1 cellular context compared by ENCODE assay signal in the genomic region with DNA sequence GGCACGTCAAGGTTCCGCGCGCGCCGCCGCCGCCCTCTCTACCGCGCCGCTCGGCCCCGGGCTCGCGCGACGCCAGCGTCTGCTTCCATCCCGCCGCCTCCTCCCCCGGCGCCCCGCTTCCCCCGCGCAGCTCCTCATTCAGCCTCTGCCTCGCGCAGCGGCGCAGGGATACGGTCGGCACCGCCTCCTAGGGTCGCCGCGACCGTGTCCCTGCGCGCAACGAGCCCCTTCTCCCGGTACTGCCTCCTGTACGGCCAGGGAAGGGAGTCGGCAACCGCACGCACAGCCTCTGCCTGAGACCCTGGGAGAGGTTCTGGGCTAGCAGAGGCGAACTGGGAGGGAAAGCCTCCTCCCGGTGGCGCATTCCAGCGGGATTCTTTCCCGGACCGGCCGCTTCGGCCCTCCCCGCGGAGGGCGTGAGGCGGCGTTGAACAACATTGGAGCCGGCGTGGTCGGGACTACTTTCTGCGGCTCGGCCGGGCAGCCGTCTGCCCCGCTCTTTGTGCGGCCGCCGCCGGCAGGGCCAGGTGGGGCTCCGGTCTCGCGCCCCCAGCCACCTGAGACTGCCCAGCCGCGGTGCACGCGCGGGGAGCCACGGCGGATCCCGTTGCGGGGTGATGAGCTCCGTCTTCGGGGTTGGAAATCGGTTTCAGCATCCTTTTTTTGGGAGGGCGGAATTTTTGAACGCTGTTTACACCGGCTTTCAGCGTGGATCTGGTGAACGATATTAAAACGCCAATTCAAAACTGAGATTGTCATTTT.
A peak's percentile ranks its signal among the peaks of the same experiment; 100 is the strongest.
TF ChIP-seq lines count a peak whose summit lies in the region.

Gene LRP6, minus strand, starts transcription at position 172 of the 762 bp plus-strand sequence. CDS start 309 bp downstream, outside the sequence.

TF ChIP-seq in K562, 482 proteins besides CTCF, POLR2A, EP300 and RAD21 (continued from another document and continues in another):
- no peak for TF ChIP-seq ZHX1 (conservative IDR thresholded peaks at IDR 0.05; ENCODE audit: low read length)
- TF ChIP-seq, protein P1, sequence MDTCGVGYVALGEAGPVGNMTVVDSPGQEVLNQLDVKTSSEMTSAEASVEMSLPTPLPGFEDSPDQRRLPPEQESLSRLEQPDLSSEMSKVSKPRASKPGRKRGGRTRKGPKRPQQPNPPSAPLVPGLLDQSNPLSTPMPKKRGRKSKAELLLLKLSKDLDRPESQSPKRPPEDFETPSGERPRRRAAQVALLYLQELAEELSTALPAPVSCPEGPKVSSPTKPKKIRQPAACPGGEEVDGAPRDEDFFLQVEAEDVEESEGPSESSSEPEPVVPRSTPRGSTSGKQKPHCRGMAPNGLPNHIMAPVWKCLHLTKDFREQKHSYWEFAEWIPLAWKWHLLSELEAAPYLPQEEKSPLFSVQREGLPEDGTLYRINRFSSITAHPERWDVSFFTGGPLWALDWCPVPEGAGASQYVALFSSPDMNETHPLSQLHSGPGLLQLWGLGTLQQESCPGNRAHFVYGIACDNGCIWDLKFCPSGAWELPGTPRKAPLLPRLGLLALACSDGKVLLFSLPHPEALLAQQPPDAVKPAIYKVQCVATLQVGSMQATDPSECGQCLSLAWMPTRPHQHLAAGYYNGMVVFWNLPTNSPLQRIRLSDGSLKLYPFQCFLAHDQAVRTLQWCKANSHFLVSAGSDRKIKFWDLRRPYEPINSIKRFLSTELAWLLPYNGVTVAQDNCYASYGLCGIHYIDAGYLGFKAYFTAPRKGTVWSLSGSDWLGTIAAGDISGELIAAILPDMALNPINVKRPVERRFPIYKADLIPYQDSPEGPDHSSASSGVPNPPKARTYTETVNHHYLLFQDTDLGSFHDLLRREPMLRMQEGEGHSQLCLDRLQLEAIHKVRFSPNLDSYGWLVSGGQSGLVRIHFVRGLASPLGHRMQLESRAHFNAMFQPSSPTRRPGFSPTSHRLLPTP (IDR thresholded peaks at IDR 0.05; ENCODE audit: borderline replicate concordance, extremely low read depth, insufficient read length) = no peak
- TF ChIP-seq CHD1 (IDR thresholded peaks at IDR 0.05; ENCODE audit: low read length) = no peak
- no peak for TF ChIP-seq ATF4 (CRISPR knock-in tag; IDR thresholded peaks at IDR 0.05)
- no peak for TF ChIP-seq TAF15 (IDR thresholded peaks at IDR 0.05; ENCODE audit: low read depth, low read length)
- TF ChIP-seq ZNF41 (CRISPR knock-in tag; conservative IDR thresholded peaks at IDR 0.05) = no peak
- TF ChIP-seq RFX1 (IDR thresholded peaks at IDR 0.05) = no peak
- no peak for TF ChIP-seq ASH1L (IDR thresholded peaks at IDR 0.05; ENCODE audit: borderline replicate concordance, low read depth, partially characterized antibody)
- TF ChIP-seq, protein P2, sequence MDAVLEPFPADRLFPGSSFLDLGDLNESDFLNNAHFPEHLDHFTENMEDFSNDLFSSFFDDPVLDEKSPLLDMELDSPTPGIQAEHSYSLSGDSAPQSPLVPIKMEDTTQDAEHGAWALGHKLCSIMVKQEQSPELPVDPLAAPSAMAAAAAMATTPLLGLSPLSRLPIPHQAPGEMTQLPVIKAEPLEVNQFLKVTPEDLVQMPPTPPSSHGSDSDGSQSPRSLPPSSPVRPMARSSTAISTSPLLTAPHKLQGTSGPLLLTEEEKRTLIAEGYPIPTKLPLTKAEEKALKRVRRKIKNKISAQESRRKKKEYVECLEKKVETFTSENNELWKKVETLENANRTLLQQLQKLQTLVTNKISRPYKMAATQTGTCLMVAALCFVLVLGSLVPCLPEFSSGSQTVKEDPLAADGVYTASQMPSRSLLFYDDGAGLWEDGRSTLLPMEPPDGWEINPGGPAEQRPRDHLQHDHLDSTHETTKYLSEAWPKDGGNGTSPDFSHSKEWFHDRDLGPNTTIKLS (IDR thresholded peaks at IDR 0.05; ENCODE audit: borderline replicate concordance, low read depth) = peak; percentile 65; the same call in 1 of the 2 replicates
- no peak for TF ChIP-seq NFYB (IDR thresholded peaks at IDR 0.05; ENCODE audit: extremely low read depth, insufficient read length)
- TF ChIP-seq ZFP30 (CRISPR knock-in tag; IDR thresholded peaks at IDR 0.05; ENCODE audit: borderline replicate concordance) = no peak
- TF ChIP-seq ZNF77 (CRISPR knock-in tag; IDR thresholded peaks at IDR 0.05) = no peak
- no peak for TF ChIP-seq BRCA1 (IDR thresholded peaks at IDR 0.05)
- TF ChIP-seq BRCA1 (CRISPR knock-in tag; IDR thresholded peaks at IDR 0.05) = no peak
- TF ChIP-seq FOSL1 (tag; conservative IDR thresholded peaks at IDR 0.05) = 0 out of 2 replicates have a peak, but pooled peaks have one; percentile 24
- peak; percentile 87 to 90 for TF ChIP-seq NRF1 (conservative IDR thresholded peaks at IDR 0.05 in 1 of 2, IDR thresholded peaks at IDR 0.05 in 1 of 2)
- TF ChIP-seq ZNF507 (tag; conservative IDR thresholded peaks at IDR 0.05) = no peak
- TF ChIP-seq YBX1 (IDR thresholded peaks at IDR 0.05) = no peak
- no peak for TF ChIP-seq ZNF699 (CRISPR knock-in tag; IDR thresholded peaks at IDR 0.05; ENCODE audit: insufficient replicate concordance)
- TF ChIP-seq, protein P3, sequence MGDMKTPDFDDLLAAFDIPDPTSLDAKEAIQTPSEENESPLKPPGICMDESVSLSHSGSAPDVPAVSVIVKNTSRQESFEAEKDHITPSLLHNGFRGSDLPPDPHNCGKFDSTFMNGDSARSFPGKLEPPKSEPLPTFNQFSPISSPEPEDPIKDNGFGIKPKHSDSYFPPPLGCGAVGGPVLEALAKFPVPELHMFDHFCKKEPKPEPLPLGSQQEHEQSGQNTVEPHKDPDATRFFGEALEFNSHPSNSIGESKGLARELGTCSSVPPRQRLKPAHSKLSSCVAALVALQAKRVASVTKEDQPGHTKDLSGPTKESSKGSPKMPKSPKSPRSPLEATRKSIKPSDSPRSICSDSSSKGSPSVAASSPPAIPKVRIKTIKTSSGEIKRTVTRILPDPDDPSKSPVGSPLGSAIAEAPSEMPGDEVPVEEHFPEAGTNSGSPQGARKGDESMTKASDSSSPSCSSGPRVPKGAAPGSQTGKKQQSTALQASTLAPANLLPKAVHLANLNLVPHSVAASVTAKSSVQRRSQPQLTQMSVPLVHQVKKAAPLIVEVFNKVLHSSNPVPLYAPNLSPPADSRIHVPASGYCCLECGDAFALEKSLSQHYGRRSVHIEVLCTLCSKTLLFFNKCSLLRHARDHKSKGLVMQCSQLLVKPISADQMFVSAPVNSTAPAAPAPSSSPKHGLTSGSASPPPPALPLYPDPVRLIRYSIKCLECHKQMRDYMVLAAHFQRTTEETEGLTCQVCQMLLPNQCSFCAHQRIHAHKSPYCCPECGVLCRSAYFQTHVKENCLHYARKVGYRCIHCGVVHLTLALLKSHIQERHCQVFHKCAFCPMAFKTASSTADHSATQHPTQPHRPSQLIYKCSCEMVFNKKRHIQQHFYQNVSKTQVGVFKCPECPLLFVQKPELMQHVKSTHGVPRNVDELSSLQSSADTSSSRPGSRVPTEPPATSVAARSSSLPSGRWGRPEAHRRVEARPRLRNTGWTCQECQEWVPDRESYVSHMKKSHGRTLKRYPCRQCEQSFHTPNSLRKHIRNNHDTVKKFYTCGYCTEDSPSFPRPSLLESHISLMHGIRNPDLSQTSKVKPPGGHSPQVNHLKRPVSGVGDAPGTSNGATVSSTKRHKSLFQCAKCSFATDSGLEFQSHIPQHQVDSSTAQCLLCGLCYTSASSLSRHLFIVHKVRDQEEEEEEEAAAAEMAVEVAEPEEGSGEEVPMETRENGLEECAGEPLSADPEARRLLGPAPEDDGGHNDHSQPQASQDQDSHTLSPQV (IDR thresholded peaks at IDR 0.05) = no peak
- TF ChIP-seq, protein P4, sequence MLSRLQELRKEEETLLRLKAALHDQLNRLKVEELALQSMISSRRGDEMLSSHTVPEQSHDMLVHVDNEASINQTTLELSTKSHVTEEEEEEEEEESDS (CRISPR knock-in tag; IDR thresholded peaks at IDR 0.05) = no peak
- TF ChIP-seq SRF (CRISPR knock-in tag; IDR thresholded peaks at IDR 0.05) = no peak
- TF ChIP-seq ZNF121 (CRISPR knock-in tag; conservative IDR thresholded peaks at IDR 0.05) = no peak
- TF ChIP-seq GATAD2A (IDR thresholded peaks at IDR 0.05) = peak; percentile 11; the same call in 1 of the 2 replicates
- no peak for TF ChIP-seq RERE (CRISPR knock-in tag; IDR thresholded peaks at IDR 0.05; ENCODE audit: borderline replicate concordance)
- no peak for TF ChIP-seq ZNF431 (CRISPR knock-in tag; IDR thresholded peaks at IDR 0.05)
- TF ChIP-seq CCNT2 (IDR thresholded peaks at IDR 0.05; ENCODE audit: borderline replicate concordance, extremely low read depth, insufficient read length, low read depth, low read length) = peak; percentile 57
- no peak for TF ChIP-seq NFIX (CRISPR knock-in tag; IDR thresholded peaks at IDR 0.05; ENCODE audit: low read depth)
- no peak for TF ChIP-seq BHLHE40 (IDR thresholded peaks at IDR 0.05; ENCODE audit: low read length)
- TF ChIP-seq MCM3 (IDR thresholded peaks at IDR 0.05) = no peak
- TF ChIP-seq SMARCA5 (IDR thresholded peaks at IDR 0.05) = peak; percentile 43; the same call in 1 of the 2 replicates
- no peak for TF ChIP-seq HNRNPUL1 (IDR thresholded peaks at IDR 0.05; ENCODE audit: low read length)
- peak; percentile 73; the same call in 1 of the 2 replicates for TF ChIP-seq CBX1 (IDR thresholded peaks at IDR 0.05; ENCODE audit: low read depth)
- TF ChIP-seq NR3C1 (CRISPR knock-in tag; IDR thresholded peaks at IDR 0.05) = no peak
- TF ChIP-seq ZC3H4 (CRISPR knock-in tag; IDR thresholded peaks at IDR 0.05; ENCODE audit: borderline replicate concordance) = no peak
- no peak for TF ChIP-seq ZNF212 (CRISPR knock-in tag; IDR thresholded peaks at IDR 0.05)
- no peak for TF ChIP-seq TFE3 (CRISPR knock-in tag; IDR thresholded peaks at IDR 0.05)
- TF ChIP-seq SMAD3 (CRISPR knock-in tag; conservative IDR thresholded peaks at IDR 0.05) = no peak
